Comparison of ENCODE assay signal across 11 cellular contexts in the genomic region with DNA sequence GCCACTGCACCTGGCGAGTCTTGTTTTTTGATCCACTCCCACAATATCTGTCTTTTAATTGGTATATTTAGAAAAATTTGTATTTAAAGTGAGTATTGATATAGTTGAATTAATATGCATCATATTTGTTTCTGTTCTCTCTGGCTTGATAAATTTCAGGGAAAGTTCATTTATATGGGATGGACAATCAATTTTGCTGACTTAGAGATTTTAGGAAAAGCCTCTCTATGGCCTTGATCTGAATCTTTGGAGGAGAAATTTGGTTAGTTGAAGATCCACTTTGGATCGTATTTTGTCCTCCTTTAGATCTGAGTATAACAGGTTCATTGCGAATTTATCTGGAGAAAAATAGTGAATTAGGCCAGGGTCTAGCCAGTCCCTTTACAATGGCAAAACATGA.
"Had no signal": no experiment of that assay in that cellular context is flagged by ENCODE, and none has a peak within 500 bp of the region (broad histone marks: within the 10 kb centered on the region; RNA-seq: fewer than 3 reads in every experiment).

No MANE protein-coding gene starts in this region.

- H3K36me3 ChIP-seq: HAP-1 had no signal

- FAIRE-seq: H1, H54 had no signal

- H3K4me2 ChIP-seq: GM23338 had no signal

- H2AFZ ChIP-seq: GM23248 had no signal

- H3K9me3 ChIP-seq: HAP-1 had no signal

- H3K9ac ChIP-seq: GM23248 had no signal

- ATAC-seq: GM23338, HCT116 had no signal

- H3K27ac ChIP-seq: GM23248 had no signal

- H3K4me3 ChIP-seq: GM23248, GM23338, HAP-1 had no signal

- DNase-seq: GM23248, GOT3, H7, H9, HCEC 1CT, HFFc6 had no signal
